Comparison of ENCODE assay signal across 8 cellular contexts in the genomic region with DNA sequence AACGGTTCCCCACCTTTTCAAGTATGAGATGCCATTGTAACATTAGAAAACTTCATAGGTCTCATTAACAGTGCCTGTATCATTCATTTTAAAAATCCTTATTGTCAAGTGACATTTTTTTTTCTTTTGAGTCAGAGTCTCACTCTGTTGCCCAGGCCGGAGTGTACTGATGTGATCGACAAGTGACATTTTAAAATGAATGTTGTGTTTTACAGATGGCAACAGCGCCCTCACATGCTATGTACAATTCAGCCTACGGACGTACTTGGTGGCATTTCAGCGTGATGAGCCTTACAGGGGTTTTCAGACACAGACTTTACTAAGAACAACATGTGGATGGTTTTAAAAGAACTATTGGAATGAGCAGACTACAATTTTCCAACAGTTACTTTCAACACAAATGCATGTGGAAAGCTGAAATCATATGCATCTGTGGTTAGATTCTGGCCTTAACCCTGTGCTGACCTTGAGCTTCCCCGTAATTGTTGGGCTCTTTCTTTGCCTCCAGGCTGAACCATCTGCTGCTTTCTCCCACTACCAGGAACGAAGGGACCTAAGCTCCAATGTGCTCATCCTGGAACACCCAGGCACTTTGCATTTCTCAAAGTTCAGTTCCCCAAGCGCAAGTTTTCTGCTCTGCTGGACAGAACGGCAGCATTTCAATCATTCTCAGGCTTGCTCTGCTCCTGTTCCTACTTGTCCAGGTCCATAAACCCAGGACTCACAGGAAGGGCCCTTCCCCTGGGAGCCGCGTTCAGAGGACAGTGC.
DNase-seq lines count a peak whose midpoint lies in the region; ATAC-seq and TF ChIP-seq lines count a peak whose summit lies in the region.

No MANE protein-coding gene starts in this region.

- no peak overlapping the region for H3K9ac ChIP-seq in colonic mucosa (ENCODE audit: low read depth in 2 of 2, low read length in 2 of 2)

- H3K36me3 ChIP-seq in colonic mucosa: no peaks in the 10 kb centered on the region

- H3K9me3 ChIP-seq in colonic mucosa: no peaks in the 10 kb centered on the region

- H3K4me1 ChIP-seq in colonic mucosa: no peaks in the 10 kb centered on the region

- TF ChIP-seq CTCF in AG09309 (IDR thresholded peaks at IDR 0.05; ENCODE audit: control insufficient read depth, insufficient read depth, low read depth, low read length, missing control alignments) (peak; percentile 71), colonic mucosa (IDR thresholded peaks at IDR 0.05) (peak; percentile 36)

- H3K4me3 ChIP-seq in AG09309 (ENCODE audit: control insufficient read depth, low read depth, low read length) (no peak overlapping the region), colonic mucosa (no peak overlapping the region)

- DNase-seq in AG09309 (ENCODE audit: low read depth) (peak; percentile 82), NCI-H748 (lab: John Stamatoyannopoulos, UW; ENCODE audit: unreplicated experiment) (peak; percentile 70), colonic mucosa (peak; percentile 48), mucosa of gallbladder (ENCODE audit: low spot score) (peak; percentile 49), GOT3 (lab: John Stamatoyannopoulos, UW) (no peak)

- H3K27me3 ChIP-seq in colonic mucosa: no peaks in the 10 kb centered on the region

- ATAC-seq in GM18498 (IDR thresholded peaks at IDR 0.05; ENCODE audit: unreplicated experiment): peak; percentile 47
- no peak for ATAC-seq in GM19463 (IDR thresholded peaks at IDR 0.05; ENCODE audit: unreplicated experiment)
- ATAC-seq in GM21526 (IDR thresholded peaks at IDR 0.05; ENCODE audit: low FRiP score, unreplicated experiment): no peak

- intact Hi-C loops in colonic mucosa (cut with DNase I): loop anchor here (2.0 kb wide), 1 partner anchor 326 kb away; no protein-coding TSS in a partner anchor

- H3K27ac ChIP-seq in colonic mucosa: no peak overlapping the region
